ENCODE assay signal across 8 cellular contexts in the genomic region with DNA sequence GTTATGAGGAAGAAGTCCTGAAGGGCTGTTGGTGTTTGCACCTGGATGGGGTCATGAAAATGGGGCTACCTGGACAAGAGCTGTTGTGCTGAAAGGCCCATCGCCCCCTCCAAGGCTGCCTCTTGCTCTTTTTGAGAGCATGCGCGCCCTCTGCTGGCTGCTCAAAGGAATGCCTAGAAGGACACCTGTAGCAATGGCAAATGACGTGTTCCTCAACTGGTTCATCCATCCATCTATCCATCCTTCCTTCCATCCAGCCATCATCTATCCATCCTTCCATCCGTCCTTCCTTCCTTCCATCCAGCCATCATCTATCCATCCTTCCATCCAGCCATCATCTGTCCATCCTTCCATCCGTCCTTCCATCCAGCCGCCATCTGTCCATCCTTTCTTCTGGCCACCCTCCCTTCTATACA. TPM values are rescaled to one million over a fixed set of nuclear protein-coding genes. Genes with fewer than 3 reads are reported as not detected.
DNase-seq lines count a peak whose midpoint lies in the region; ATAC-seq and TF ChIP-seq lines count a peak whose summit lies in the region.

No MANE protein-coding gene starts in this region.

- no peak overlapping the region for H3K27ac ChIP-seq in PC-3 (ENCODE audit: low read length)

- H3K36me3 ChIP-seq in PC-3 (ENCODE audit: low read depth, low read length): peaks cover 38% of the 10 kb centered on the region

- peaks cover 8% of the 10 kb centered on the region; the same call in 1 of the 2 replicates for H4K20me1 ChIP-seq in PC-3 (ENCODE audit: low read length)

- no peaks in the 10 kb centered on the region for H3K79me2 ChIP-seq in PC-3 (ENCODE audit: low read length)

- peak; percentile 91 for TF ChIP-seq CTCF in GM10248 (IDR thresholded peaks at IDR 0.05; ENCODE audit: control extremely low read depth, extremely low read depth, low read depth, missing control alignments)
- TF ChIP-seq CTCF in PC-3 (conservative IDR thresholded peaks at IDR 0.05; ENCODE audit: low read depth, low read length): peak; percentile 95
- peak; percentile 93 for TF ChIP-seq CTCF in natural killer cell (IDR thresholded peaks at IDR 0.05)

- peak; percentile 82 for DNase-seq in GM10248 (ENCODE audit: extremely low spot score)
- peak; percentile 79 for DNase-seq in PC-3
- DNase-seq in activated T-cell treated with anti-CD3 and anti-CD28 coated beads, Interleukin-2, amount 50 U/mL, for 1 hour: peak; percentile 80
- DNase-seq in fibroblast of gingiva (ENCODE audit: low read depth): peak; percentile 58
- DNase-seq in natural killer cell: peak; percentile 70
- peak; percentile 51 to 78 (median 70) for DNase-seq in stimulated activated naive CD4-positive, alpha-beta T cell (lab: John Stamatoyannopoulos, UW)

- no peaks in the 10 kb centered on the region for H3K27me3 ChIP-seq in PC-3 (ENCODE audit: low read length)

- H3K9me2 ChIP-seq in PC-3 (replicated peaks; ENCODE audit: low read length): no peaks in the 10 kb centered on the region

- POLR2A ChIA-PET in GM10248 (lab: Yijun Ruan, JAX) (interaction anchor here (0.5 kb wide), 1 partner anchor 11 kb away, joined by 3 read pairs; no protein-coding TSS in a partner anchor), PC-3 (lab: Charles Lee; ENCODE audit: unreplicated experiment) (no interaction called here)

- H3K4me3 Mint-ChIP-seq in natural killer cell: no peak overlapping the region

- H3F3A ChIP-seq in PC-3 (ENCODE audit: low read length, unreplicated experiment): no peaks in the 10 kb centered on the region

- ATAC-seq in HG03571 (IDR thresholded peaks at IDR 0.05; ENCODE audit: unreplicated experiment) (peak; percentile 59), PC-3 (peak; percentile 61), natural killer cell (peak; percentile 66 to 90 (median 84)), GM19324 (IDR thresholded peaks at IDR 0.05; ENCODE audit: low FRiP score, unreplicated experiment) (no peak)

- intact Hi-C loops in PC-3 (cut with micrococcal nuclease) (loop anchor here (1.0 to 2.0 kb wide), 2 partner anchors 255 to 378 kb away; no protein-coding TSS in a partner anchor), natural killer cell (cut with micrococcal nuclease) (loop anchor here (1.0 to 2.0 kb wide), 4 partner anchors 378 to 722 kb away; no protein-coding TSS in a partner anchor)

- no peak overlapping the region for H3K4me2 ChIP-seq in PC-3 (ENCODE audit: low read length)

- peaks cover 5% of the 10 kb centered on the region; the same call in 1 of the 2 replicates for H3K4me1 ChIP-seq in PC-3 (ENCODE audit: insufficient read depth, low read length)

- no peak overlapping the region for H2AFZ ChIP-seq in PC-3 (ENCODE audit: low read length)

- H3K4me1 Mint-ChIP-seq in natural killer cell: peaks cover 0 to 7% of the 10 kb centered on the region in 2 donors

- peak overlapping the region in 1 of 2 donors; percentile 79 for H3K27ac Mint-ChIP-seq in natural killer cell

- CTCF ChIA-PET in GM10248 (lab: Yijun Ruan, JAX): interaction anchor here (0.7 to 4.2 kb wide), 3 partner anchors 255 to 723 kb away, joined by 3 to 45 read pairs (median 4); no protein-coding TSS in a partner anchor
- CTCF ChIA-PET in PC-3 (lab: Charles Lee): no interaction called here

- no peaks in the 10 kb centered on the region for H3K9me3 ChIP-seq in PC-3 (ENCODE audit: low read length)

- H3K9me3 Mint-ChIP-seq in natural killer cell: no peaks in the 10 kb centered on the region

- peaks cover 6 to 13% of the 10 kb centered on the region in 2 donors for H3K27me3 Mint-ChIP-seq in natural killer cell (ENCODE audit: low read depth in 2 of 2)

- no TSS peak for BruUV-seq in PC-3 (replicated peaks; lab: Mats Ljungman, UMichigan)

- H3K4me3 ChIP-seq in PC-3 (ENCODE audit: low read length): no peak overlapping the region

- no peak overlapping the region for H3K9ac ChIP-seq in PC-3 (ENCODE audit: low read length)

- H3K36me3 Mint-ChIP-seq in natural killer cell: no peaks in the 10 kb centered on the region

RNA-seq across cellular contexts. Expression of a gene that starts 17.2 kb away (rescaled TPM):
- 638 and 756 TPM in 2 replicates for total RNA-seq in PC-3 (2014; rRNA removed)
- total RNA-seq in natural killer cell: 100 to 1,000 TPM; 797 to 996 (median 940) TPM
